ENCODE assay signal across 8 cellular contexts in the genomic region with DNA sequence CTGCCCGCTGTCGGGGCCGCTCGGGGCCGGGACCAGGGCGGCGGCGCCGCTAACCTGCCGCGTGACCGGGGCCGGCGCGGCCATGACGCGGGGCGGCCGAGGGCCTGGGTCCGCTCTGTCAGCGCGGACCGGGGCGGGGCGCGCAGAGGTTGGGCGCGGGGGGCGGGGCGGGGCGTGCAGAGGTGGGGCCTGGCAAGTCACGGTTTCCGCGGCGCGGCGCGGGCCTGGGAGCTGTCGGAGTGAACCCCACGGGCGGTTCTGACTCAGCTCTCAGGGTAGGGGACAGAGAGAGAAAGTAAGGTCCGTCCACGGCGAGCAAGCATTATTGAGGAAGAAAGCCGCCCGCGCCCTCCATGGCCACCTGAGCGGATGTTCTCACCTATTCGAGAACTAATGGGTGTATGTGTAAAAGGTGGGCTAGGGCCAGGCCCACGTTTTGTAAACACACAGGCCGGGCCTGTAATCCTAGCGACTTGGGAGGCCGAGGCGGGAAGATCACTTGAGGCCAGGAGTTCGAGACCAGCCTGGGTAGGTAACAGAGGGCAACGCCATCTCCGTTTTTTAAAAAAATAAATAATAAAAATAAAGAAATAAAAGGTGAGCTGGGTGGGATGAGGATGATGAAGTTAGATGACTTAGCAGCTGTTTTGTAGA. TPM values are rescaled to one million over a fixed set of nuclear protein-coding genes. Genes with fewer than 3 reads are reported as not detected.
DNase-seq lines count a peak whose midpoint lies in the region; ATAC-seq and TF ChIP-seq lines count a peak whose summit lies in the region.

A gene with protein sequence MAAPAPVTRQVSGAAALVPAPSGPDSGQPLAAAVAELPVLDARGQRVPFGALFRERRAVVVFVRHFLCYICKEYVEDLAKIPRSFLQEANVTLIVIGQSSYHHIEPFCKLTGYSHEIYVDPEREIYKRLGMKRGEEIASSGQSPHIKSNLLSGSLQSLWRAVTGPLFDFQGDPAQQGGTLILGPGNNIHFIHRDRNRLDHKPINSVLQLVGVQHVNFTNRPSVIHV (minus strand): TSS at position 120 of the 654 bp plus-strand sequence. CDS start 36 bp downstream, at position 84.

- H3K27ac Mint-ChIP-seq in dendritic cell treated with granulocyte-macrophage colony-stimulating factor and Interleukin-4, amounts not matched to agents 40 ng/mL and 50 ng/mL, for 4 days, result peak within 1 kb of the TSS; percentile 97

- no peak for TF ChIP-seq CTCF in liver (IDR thresholded peaks at IDR 0.05; ENCODE audit: low read depth, low read length, missing input control)

- no peaks in the 10 kb centered on the region for H3K27me3 Mint-ChIP-seq in dendritic cell treated with granulocyte-macrophage colony-stimulating factor and Interleukin-4, amounts not matched to agents 40 ng/mL and 50 ng/mL, for 4 days

- no peaks in the 10 kb centered on the region for H3K9me3 ChIP-seq in liver (ENCODE audit: control insufficient read depth in 4 of 4, low read length in 3 of 4)

- H3K27me3 ChIP-seq in liver (ENCODE audit: control insufficient read depth in 4 of 4, insufficient read depth in 4 of 4, low read length in 3 of 4), result no peaks in the 10 kb centered on the region

- no peaks in the 10 kb centered on the region for H3K9me3 Mint-ChIP-seq in dendritic cell treated with granulocyte-macrophage colony-stimulating factor and Interleukin-4, amounts not matched to agents 40 ng/mL and 50 ng/mL, for 4 days

- peaks cover 45% of the 10 kb centered on the region for H3K4me1 Mint-ChIP-seq in dendritic cell treated with granulocyte-macrophage colony-stimulating factor and Interleukin-4, amounts not matched to agents 40 ng/mL and 50 ng/mL, for 4 days (ENCODE audit: low read depth)

- peaks cover 2 to 5% (median 3%) of the 10 kb centered on the region in 4 donors for H3K36me3 ChIP-seq in liver (ENCODE audit: control insufficient read depth in 4 of 4, insufficient read depth in 3 of 4, low read depth in 1 of 4, low read length in 3 of 4)

- DNase-seq in NCI-H2171 treated with DMSO at 0.1 percent for 48 hours (lab: John Stamatoyannopoulos, UW) (peak; percentile 50), iPS-NIHi11 (ENCODE audit: low spot score) (no peak)
- peak; percentile 56 to 62 for DNase-seq in activated CD4-positive, alpha-beta T cell treated with anti-CD3 and anti-CD28 coated beads, Interleukin-2, amount 50 U/mL, for 24 hours (ENCODE audit: low read depth in 1 of 2, low spot score in 1 of 2)
- peak; percentile 83 for DNase-seq in stimulated activated CD4-positive, alpha-beta T cell treated with anti-CD3 and anti-CD28 coated beads, Interleukin-4, amount 100 ng/mL, for 1 hour

- peak within 1 kb of the TSS; percentile 90 for H3K4me3 Mint-ChIP-seq in dendritic cell treated with granulocyte-macrophage colony-stimulating factor and Interleukin-4, amounts not matched to agents 40 ng/mL and 50 ng/mL, for 4 days

- peaks cover 1 to 8% (median 5%) of the 10 kb centered on the region in 4 donors for H3K4me1 ChIP-seq in liver (ENCODE audit: control insufficient read depth in 4 of 4, insufficient read depth in 4 of 4, low read length in 3 of 4)

- H3K9ac ChIP-seq in liver (ENCODE audit: low read depth in 1 of 2, low read length in 2 of 2), result peak within 1 kb of the TSS; percentile 66 to 73

- peaks cover 42% of the 10 kb centered on the region for H3K36me3 Mint-ChIP-seq in dendritic cell treated with granulocyte-macrophage colony-stimulating factor and Interleukin-4, amounts not matched to agents 40 ng/mL and 50 ng/mL, for 4 days (ENCODE audit: low read depth)

- H3K27ac ChIP-seq in liver (ENCODE audit: low read depth in 1 of 2, low read length in 2 of 2), result peak within 1 kb of the TSS; percentile 84 to 88

- TF ChIP-seq RAD21 in liver (IDR thresholded peaks at IDR 0.05), result no peak

- peak within 1 kb of the TSS; percentile 69 to 93 (median 78) for H3K4me3 ChIP-seq in liver (ENCODE audit: low read depth in 1 of 3, low read length in 3 of 3)

- peak; percentile 32 for TF ChIP-seq POLR2A in GM15510 (IDR thresholded peaks at IDR 0.05; ENCODE audit: borderline replicate concordance, extremely low read depth, insufficient read length)

- intact Hi-C loops in dendritic cell treated with granulocyte-macrophage colony-stimulating factor and Interleukin-4, amounts not matched to agents 40 ng/mL and 50 ng/mL, for 4 days (cut with micrococcal nuclease), result loop anchor here (2.0 to 10.0 kb wide), 4 partner anchors 37 to 781 kb away; a partner anchor contains a TSS

- peak; percentile 80 for ATAC-seq in HG02571 (IDR thresholded peaks at IDR 0.05; ENCODE audit: unreplicated experiment)

- 5% methylated on average over 57 of the region's 57 CpGs for WGBS in liver

TF ChIP-seq in liver, 16 proteins besides CTCF, POLR2A, EP300 and RAD21:
- TF ChIP-seq SP1 (IDR thresholded peaks at IDR 0.05) (no peak), HNF4G (IDR thresholded peaks at IDR 0.05) (no peak), JUND (IDR thresholded peaks at IDR 0.05) (no peak), EGR1 (IDR thresholded peaks at IDR 0.05; ENCODE audit: low read depth in 2 of 2) (no peak), FOXA2 (IDR thresholded peaks at IDR 0.05) (no peak), RXRA (IDR thresholded peaks at IDR 0.05) (no peak), YY1 (IDR thresholded peaks at IDR 0.05) (no peak), GABPA (IDR thresholded peaks at IDR 0.05 in 1 of 2, conservative IDR thresholded peaks at IDR 0.05 in 1 of 2) (no peak), HNF4A (conservative IDR thresholded peaks at IDR 0.05) (no peak)
- TF ChIP-seq, protein P1, sequence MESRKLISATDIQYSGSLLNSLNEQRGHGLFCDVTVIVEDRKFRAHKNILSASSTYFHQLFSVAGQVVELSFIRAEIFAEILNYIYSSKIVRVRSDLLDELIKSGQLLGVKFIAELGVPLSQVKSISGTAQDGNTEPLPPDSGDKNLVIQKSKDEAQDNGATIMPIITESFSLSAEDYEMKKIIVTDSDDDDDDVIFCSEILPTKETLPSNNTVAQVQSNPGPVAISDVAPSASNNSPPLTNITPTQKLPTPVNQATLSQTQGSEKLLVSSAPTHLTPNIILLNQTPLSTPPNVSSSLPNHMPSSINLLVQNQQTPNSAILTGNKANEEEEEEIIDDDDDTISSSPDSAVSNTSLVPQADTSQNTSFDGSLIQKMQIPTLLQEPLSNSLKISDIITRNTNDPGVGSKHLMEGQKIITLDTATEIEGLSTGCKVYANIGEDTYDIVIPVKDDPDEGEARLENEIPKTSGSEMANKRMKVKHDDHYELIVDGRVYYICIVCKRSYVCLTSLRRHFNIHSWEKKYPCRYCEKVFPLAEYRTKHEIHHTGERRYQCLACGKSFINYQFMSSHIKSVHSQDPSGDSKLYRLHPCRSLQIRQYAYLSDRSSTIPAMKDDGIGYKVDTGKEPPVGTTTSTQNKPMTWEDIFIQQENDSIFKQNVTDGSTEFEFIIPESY (IDR thresholded peaks at IDR 0.05), result no peak

RNA-seq across cellular contexts. Expression of the gene that starts here (rescaled TPM):
- 1 to 10 TPM; 2.8 to 5.4 TPM for total RNA-seq in liver
- polyA plus RNA-seq in liver, result 1 to 10 TPM; 2.2 to 6.7 TPM
